ENCODE assay signal across 8 cellular contexts in genomic region chr10:102648889-102649752, GRCh38. TPM values are rescaled to one million over a fixed set of nuclear protein-coding genes. Genes with fewer than 3 reads are reported as not detected.
DNase-seq lines count a peak whose midpoint lies in the region; ATAC-seq, FAIRE-seq and TF ChIP-seq lines count a peak whose summit lies in the region.

No MANE protein-coding gene starts in this region.

- no peak for FAIRE-seq in RCC 7860 (lab: Jason Lieb, UNC)

- H3K27ac Mint-ChIP-seq in activated T-cell treated with anti-CD3 and anti-CD28 coated beads, Interleukin-2, amount 50 U/mL, for 24 hours = peak overlapping the region; percentile 97
- H3K27ac Mint-ChIP-seq in progenitor cell of endocrine pancreas = peak overlapping the region; percentile 59

- no peak for ATAC-seq in GM21360 (IDR thresholded peaks at IDR 0.05; ENCODE audit: unreplicated experiment)

- H3K36me3 Mint-ChIP-seq in activated T-cell treated with anti-CD3 and anti-CD28 coated beads, Interleukin-2, amount 50 U/mL, for 24 hours (ENCODE audit: low read depth) = peaks cover 77% of the 10 kb centered on the region
- peaks cover 4% of the 10 kb centered on the region for H3K36me3 Mint-ChIP-seq in progenitor cell of endocrine pancreas (ENCODE audit: insufficient read depth)

- H3K4me3 Mint-ChIP-seq in activated T-cell treated with anti-CD3 and anti-CD28 coated beads, Interleukin-2, amount 50 U/mL, for 24 hours = peak overlapping the region; percentile 97
- no peak overlapping the region for H3K4me3 Mint-ChIP-seq in progenitor cell of endocrine pancreas (ENCODE audit: low read depth)

- H3K9me3 Mint-ChIP-seq in activated T-cell treated with anti-CD3 and anti-CD28 coated beads, Interleukin-2, amount 50 U/mL, for 24 hours = no peaks in the 10 kb centered on the region
- H3K9me3 Mint-ChIP-seq in progenitor cell of endocrine pancreas (ENCODE audit: low read depth) = no peaks in the 10 kb centered on the region

- DNase-seq in GM12865 (ENCODE audit: low read depth) (peak; percentile 59), germinal center (ENCODE audit: low spot score) (peak; percentile 48), progenitor cell of endocrine pancreas (ENCODE audit: low spot score, unreplicated experiment) (no peak), H4 (ENCODE audit: low spot score) (no peak), NCI-H146 (lab: John Stamatoyannopoulos, UW) (no peak), RCC 7860 (ENCODE audit: low spot score) (no peak)
- DNase-seq in activated T-cell treated with anti-CD3 and anti-CD28 coated beads, Interleukin-2, amount 50 U/mL, for 24 hours = peak; percentile 57

- no peak for TF ChIP-seq CTCF in GM12865 (IDR thresholded peaks at IDR 0.05; ENCODE audit: insufficient read depth, low read depth, low read length, missing control alignments)
- TF ChIP-seq CTCF in progenitor cell of endocrine pancreas (IDR thresholded peaks at IDR 0.05; ENCODE audit: unreplicated experiment) = no peak

- H3K27me3 Mint-ChIP-seq in activated T-cell treated with anti-CD3 and anti-CD28 coated beads, Interleukin-2, amount 50 U/mL, for 24 hours = no peaks in the 10 kb centered on the region
- no peaks in the 10 kb centered on the region for H3K27me3 Mint-ChIP-seq in progenitor cell of endocrine pancreas

- peaks cover 76% of the 10 kb centered on the region for H3K4me1 Mint-ChIP-seq in activated T-cell treated with anti-CD3 and anti-CD28 coated beads, Interleukin-2, amount 50 U/mL, for 24 hours (ENCODE audit: low read depth)
- H3K4me1 Mint-ChIP-seq in progenitor cell of endocrine pancreas (ENCODE audit: low read depth) = peaks cover 27% of the 10 kb centered on the region

- peak overlapping the region; percentile 90 for H3K4me3 ChIP-seq in GM12865 (ENCODE audit: low read depth, low read length)

RNA-seq across cellular contexts. Expression of gene TRIM8, which starts 4.8 kb away (rescaled TPM):
- total RNA-seq in progenitor cell of endocrine pancreas = 66.1 and 69.1 TPM in 2 replicates
- total RNA-seq in H4 (2014; rRNA removed; shearing (Covaris generic)) = 15.8 and 18.5 TPM in 2 replicates

Comparison
In these comparisons a context has a peak if more than half of its experiments do, and no peak if none do; other contexts are left out.
1. DNase-seq: peak in GM12865 (single experiment), activated T-cell treated with anti-CD3 and anti-CD28 coated beads, Interleukin-2, amount 50 U/mL, for 24 hours (single experiment) and germinal center (single experiment); none in progenitor cell of endocrine pancreas (single experiment), H4 (single experiment), NCI-H146 (single experiment) and RCC 7860 (single experiment).